ENCODE assay signal across 16 cellular contexts in the genomic region with DNA sequence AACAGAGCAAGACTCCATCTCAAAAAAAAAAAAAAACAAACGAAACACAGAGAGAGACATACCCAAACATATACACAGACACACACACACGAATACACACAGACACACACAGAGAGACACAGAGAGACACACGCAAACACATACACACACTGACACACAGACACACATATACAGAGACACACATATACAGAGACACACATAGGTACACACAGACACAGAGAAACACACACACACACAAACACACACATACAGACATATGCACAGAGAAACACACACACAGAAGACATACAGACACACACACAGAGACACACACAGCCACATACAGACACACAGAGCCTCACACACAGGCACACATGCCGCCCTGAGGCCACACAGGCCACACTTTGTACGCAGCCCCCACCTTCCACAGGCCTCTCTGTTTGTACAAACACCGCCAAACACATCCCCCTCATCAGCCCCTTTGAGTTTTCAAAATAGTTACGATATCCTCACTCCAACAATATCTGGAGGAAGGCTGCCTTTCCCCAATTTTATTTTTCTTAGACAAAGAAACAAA. TPM values are rescaled to one million over a fixed set of nuclear protein-coding genes. Genes with fewer than 3 reads are reported as not detected.
DNase-seq lines count a peak whose midpoint lies in the region; ATAC-seq and TF ChIP-seq lines count a peak whose summit lies in the region.
"Had no signal": no experiment of that assay in that cellular context is flagged by ENCODE, and none has a peak within 500 bp of the region (broad histone marks: within the 10 kb centered on the region; RNA-seq: fewer than 3 reads in every experiment).

No MANE protein-coding gene starts in this region.

- H3K9ac ChIP-seq in mesenchymal stem cell (ENCODE audit: low read length) (no peak overlapping the region), trophoblast cell (ENCODE audit: low read length) (no peak overlapping the region)

- no peak overlapping the region for H3K4me2 ChIP-seq in mesenchymal stem cell (ENCODE audit: low read length, poor library complexity, severe bottlenecking)
- no peak overlapping the region for H3K4me2 ChIP-seq in trophoblast cell (ENCODE audit: low read length)

- no peak overlapping the region for H3K27ac ChIP-seq in CD4-positive, alpha-beta memory T cell (ENCODE audit: low read depth, low read length)
- H3K27ac ChIP-seq in HEK293 (ENCODE audit: extremely low read depth, low read depth, low read length) (no peak overlapping the region), coronary artery (no peak overlapping the region), mesenchymal stem cell (ENCODE audit: low read length, poor library complexity, severe bottlenecking) (no peak overlapping the region), trophoblast cell (ENCODE audit: low read depth, low read length) (no peak overlapping the region)
- H3K27ac ChIP-seq: epithelial cell of prostate, SK-N-MC had no signal

- H4K8ac ChIP-seq in mesenchymal stem cell (ENCODE audit: low read length) (no peak overlapping the region), trophoblast cell (ENCODE audit: low read depth, low read length) (no peak overlapping the region)

- H3K14ac ChIP-seq in mesenchymal stem cell (ENCODE audit: low read length in 2 of 2) (peak overlapping the region in 1 of 2 experiments; percentile 73), trophoblast cell (ENCODE audit: low read length) (no peak overlapping the region)

- H3K18ac ChIP-seq in mesenchymal stem cell (ENCODE audit: low read depth in 1 of 2, low read length in 2 of 2) (peak overlapping the region in 1 of 2 experiments; percentile 4), trophoblast cell (ENCODE audit: low read length) (no peak overlapping the region)

- H3K9me3 ChIP-seq in CD4-positive, alpha-beta memory T cell (ENCODE audit: control insufficient read depth in 1 of 2, low read length in 2 of 2) = no peaks in the 10 kb centered on the region
- no peaks in the 10 kb centered on the region for H3K9me3 ChIP-seq in HEK293 (ENCODE audit: control insufficient read depth, insufficient read depth, low read depth, low read length)
- H3K9me3 ChIP-seq in mesenchymal stem cell (ENCODE audit: control insufficient read depth, low read length) = no peaks in the 10 kb centered on the region
- H3K9me3 ChIP-seq in trophoblast cell (ENCODE audit: insufficient read depth, low read depth, low read length) = peaks cover 2% of the 10 kb centered on the region

- no peak overlapping the region for H3K4me3 ChIP-seq in CD4-positive, alpha-beta memory T cell (ENCODE audit: low read length in 2 of 2)
- H3K4me3 ChIP-seq in HEK293 (ENCODE audit: low read depth, low read length) (no peak overlapping the region), coronary artery (no peak overlapping the region), mesenchymal stem cell (ENCODE audit: insufficient read depth in 1 of 2, low read depth in 1 of 2, low read length in 2 of 2) (no peak overlapping the region), trophoblast cell (ENCODE audit: low read depth, low read length) (no peak overlapping the region)
- H3K4me3 ChIP-seq: SK-N-MC had no signal

- ATAC-seq in natural killer cell treated with Interleukin-12 subunit alpha and Interleukin-12 subunit beta and Interleukin-15 and Interleukin-18, amount 100 ng/mL, for 72 hours = no peak

- 82% methylated on average over 7 of the region's 7 CpGs for WGBS in mesenchymal stem cell
- no CpG with 5 or more reads among the region's 7 CpGs for WGBS in trophoblast cell (ENCODE audit: extremely low coverage, insufficient coverage, insufficient read length)

- no peaks in the 10 kb centered on the region for H3K9me3 Mint-ChIP-seq in CD4-positive, alpha-beta memory T cell
- no peaks in the 10 kb centered on the region for H3K9me3 Mint-ChIP-seq in activated naive CD8-positive, alpha-beta T cell (ENCODE audit: low read depth)
- H3K9me3 Mint-ChIP-seq in natural killer cell treated with Interleukin-12 subunit alpha and Interleukin-12 subunit beta and Interleukin-15 and Interleukin-18, amount 100 ng/mL, for 72 hours = no peaks in the 10 kb centered on the region
- H3K9me3 Mint-ChIP-seq: central memory CD8-positive, alpha-beta T cell had no signal

- H2BK5ac ChIP-seq in mesenchymal stem cell (ENCODE audit: low read depth, low read length, poor library complexity, severe bottlenecking) (no peak overlapping the region), trophoblast cell (ENCODE audit: low read depth, low read length, poor library complexity) (no peak overlapping the region)

- no peaks in the 10 kb centered on the region for H3K79me2 ChIP-seq in trophoblast cell (ENCODE audit: control insufficient read depth, insufficient read depth, low read length, poor library complexity)

- H4K91ac ChIP-seq in mesenchymal stem cell (ENCODE audit: low read length) (no peak overlapping the region), trophoblast cell (ENCODE audit: low read depth, low read length) (no peak overlapping the region)

- H2BK12ac ChIP-seq in mesenchymal stem cell (ENCODE audit: low read length in 2 of 2) (no peak overlapping the region), trophoblast cell (ENCODE audit: low read length) (no peak overlapping the region)

- CTCF ChIA-PET in CD4-positive, alpha-beta memory T cell (lab: Charles Lee; ENCODE audit: partially characterized antibody) = interaction anchor here (1.0 to 8.8 kb wide), 2 partner anchors 97 to 99 kb away, joined by 6 to 157 read pairs; no protein-coding TSS in a partner anchor
- CTCF ChIA-PET in HEK293 (lab: Yijun Ruan, JAX) = interaction anchor here (1.0 kb wide), 1 partner anchor 44 kb away, joined by 4 read pairs; no protein-coding TSS in a partner anchor

- POLR2A ChIA-PET in CD4-positive, alpha-beta memory T cell (lab: Charles Lee; ENCODE audit: partially characterized antibody) = no interaction called here
- POLR2A ChIA-PET in HEK293 (lab: Yijun Ruan, JAX) = no interaction called here

- H3K23ac ChIP-seq in mesenchymal stem cell (ENCODE audit: low read length in 2 of 2) = no peak overlapping the region
- no peak overlapping the region for H3K23ac ChIP-seq in trophoblast cell (ENCODE audit: low read length)

- H2AFZ ChIP-seq in mesenchymal stem cell (ENCODE audit: low read depth, low read length) (no peak overlapping the region), trophoblast cell (ENCODE audit: insufficient read depth, low read length, poor library complexity) (no peak overlapping the region)

- peak overlapping the region in 3 of 8 donors; percentile 1 to 24 (median 23) for H3K4me3 Mint-ChIP-seq in CD4-positive, alpha-beta memory T cell
- H3K4me3 Mint-ChIP-seq in activated naive CD8-positive, alpha-beta T cell = peak overlapping the region; percentile 25
- peak overlapping the region; percentile 1 for H3K4me3 Mint-ChIP-seq in natural killer cell treated with Interleukin-12 subunit alpha and Interleukin-12 subunit beta and Interleukin-15 and Interleukin-18, amount 100 ng/mL, for 72 hours
- H3K4me3 Mint-ChIP-seq: central memory CD8-positive, alpha-beta T cell had no signal

- no peak overlapping the region for H4K12ac ChIP-seq in trophoblast cell (ENCODE audit: low read depth, low read length)

- intact Hi-C loops in CD4-positive, alpha-beta memory T cell (cut with micrococcal nuclease) = no loop called here

- TF ChIP-seq CTCF in HEK293 (tag by site-specific recombination; IDR thresholded peaks at IDR 0.05) (no peak), coronary artery (IDR thresholded peaks at IDR 0.05) (no peak)

- no peaks in the 10 kb centered on the region for H3K79me1 ChIP-seq in mesenchymal stem cell (replicated peaks; ENCODE audit: low read length, poor library complexity, severe bottlenecking)
- no peaks in the 10 kb centered on the region for H3K79me1 ChIP-seq in trophoblast cell (ENCODE audit: low read length)

- no peak overlapping the region for H2BK120ac ChIP-seq in mesenchymal stem cell (ENCODE audit: low read depth, low read length)
- H2BK120ac ChIP-seq in trophoblast cell (ENCODE audit: insufficient read depth, low read length, poor library complexity) = no peak overlapping the region

- no peaks in the 10 kb centered on the region for H3K36me3 ChIP-seq in CD4-positive, alpha-beta memory T cell (ENCODE audit: insufficient read depth, low read length)
- H3K36me3 ChIP-seq in HEK293 (ENCODE audit: control insufficient read depth in 2 of 2, insufficient read depth in 1 of 2, low read length in 2 of 2) = no peaks in the 10 kb centered on the region
- no peaks in the 10 kb centered on the region for H3K36me3 ChIP-seq in mesenchymal stem cell (ENCODE audit: control insufficient read depth in 1 of 2, insufficient read depth in 2 of 2, low read depth in 1 of 2, low read length in 2 of 2)
- no peaks in the 10 kb centered on the region for H3K36me3 ChIP-seq in trophoblast cell (ENCODE audit: control insufficient read depth in 1 of 2, insufficient read depth in 2 of 2, low read length in 2 of 2)

- H3K4ac ChIP-seq in mesenchymal stem cell (ENCODE audit: low read depth in 1 of 2, low read length in 2 of 2) (no peak overlapping the region), trophoblast cell (ENCODE audit: low read depth, low read length) (no peak overlapping the region)

- peaks cover 8 to 40% (median 20%) of the 10 kb centered on the region in 4 donors for H3K4me1 Mint-ChIP-seq in CD4-positive, alpha-beta memory T cell
- peaks cover 39% of the 10 kb centered on the region for H3K4me1 Mint-ChIP-seq in activated naive CD8-positive, alpha-beta T cell (ENCODE audit: low read depth)
- H3K4me1 Mint-ChIP-seq in natural killer cell treated with Interleukin-12 subunit alpha and Interleukin-12 subunit beta and Interleukin-15 and Interleukin-18, amount 100 ng/mL, for 72 hours (ENCODE audit: low read depth in 2 of 2) = peaks cover 20 to 28% of the 10 kb centered on the region in 2 donors

- no peak overlapping the region for H2BK15ac ChIP-seq in mesenchymal stem cell (ENCODE audit: low read depth, poor library complexity, severe bottlenecking)

- peak overlapping the region in 5 of 7 donors; percentile 2 to 77 (median 68) for H3K27ac Mint-ChIP-seq in CD4-positive, alpha-beta memory T cell
- peak overlapping the region; percentile 30 for H3K27ac Mint-ChIP-seq in activated naive CD8-positive, alpha-beta T cell
- H3K27ac Mint-ChIP-seq in natural killer cell treated with Interleukin-12 subunit alpha and Interleukin-12 subunit beta and Interleukin-15 and Interleukin-18, amount 100 ng/mL, for 72 hours = no peak overlapping the region

- no peak overlapping the region for H2AK5ac ChIP-seq in mesenchymal stem cell (ENCODE audit: low read length, severe bottlenecking)
- no peak overlapping the region for H2AK5ac ChIP-seq in trophoblast cell (ENCODE audit: low read length)

- no peaks in the 10 kb centered on the region for H3K36me3 Mint-ChIP-seq in CD4-positive, alpha-beta memory T cell
- H3K36me3 Mint-ChIP-seq in activated naive CD8-positive, alpha-beta T cell = no peaks in the 10 kb centered on the region
- H3K36me3 Mint-ChIP-seq in natural killer cell treated with Interleukin-12 subunit alpha and Interleukin-12 subunit beta and Interleukin-15 and Interleukin-18, amount 100 ng/mL, for 72 hours = no peaks in the 10 kb centered on the region

- H3K4me1 ChIP-seq in CD4-positive, alpha-beta memory T cell (ENCODE audit: insufficient read depth, low read length) = peaks cover 10% of the 10 kb centered on the region
- no peaks in the 10 kb centered on the region for H3K4me1 ChIP-seq in HEK293 (ENCODE audit: control insufficient read depth, insufficient read depth, low read length)
- no peaks in the 10 kb centered on the region for H3K4me1 ChIP-seq in mesenchymal stem cell (ENCODE audit: control insufficient read depth, insufficient read depth, low read depth, low read length)
- H3K4me1 ChIP-seq in trophoblast cell (ENCODE audit: control insufficient read depth in 1 of 2, insufficient read depth in 2 of 2, low read length in 2 of 2) = peaks cover 0 to 10% of the 10 kb centered on the region in 2 experiments

- no peak for DNase-seq in CD4-positive, alpha-beta memory T cell
- no peak for DNase-seq in natural killer cell treated with Interleukin-12 subunit alpha and Interleukin-12 subunit beta and Interleukin-15 and Interleukin-18, amount 100 ng/mL, for 72 hours (ENCODE audit: low spot score)
- no peak for DNase-seq in coronary artery (ENCODE audit: low spot score)
- DNase-seq in NCI-H2171 treated with DMSO at 0.1 percent for 48 hours (lab: John Stamatoyannopoulos, UW) = no peak
- no peak for DNase-seq in mesenchymal stem cell
- no peak for DNase-seq in trophoblast cell
- DNase-seq: C1 segment of cervical spinal cord, islet precursor cell, NCI-H1092, NCI-H345, retina had no signal

- no peaks in the 10 kb centered on the region for H3K27me3 Mint-ChIP-seq in CD4-positive, alpha-beta memory T cell
- H3K27me3 Mint-ChIP-seq in activated naive CD8-positive, alpha-beta T cell = no peaks in the 10 kb centered on the region
- H3K27me3 Mint-ChIP-seq in natural killer cell treated with Interleukin-12 subunit alpha and Interleukin-12 subunit beta and Interleukin-15 and Interleukin-18, amount 100 ng/mL, for 72 hours = peaks cover 8 to 14% of the 10 kb centered on the region in 2 donors
- H3K27me3 Mint-ChIP-seq: central memory CD8-positive, alpha-beta T cell had no signal

- H3K27me3 ChIP-seq in CD4-positive, alpha-beta memory T cell (ENCODE audit: insufficient read depth, low read length) = no peaks in the 10 kb centered on the region
- H3K27me3 ChIP-seq in mesenchymal stem cell (ENCODE audit: control insufficient read depth in 1 of 2, insufficient read depth in 1 of 2, low read length in 2 of 2) (peaks cover 21 to 31% of the 10 kb centered on the region in 2 experiments), trophoblast cell (ENCODE audit: insufficient read depth, low read length) (no peaks in the 10 kb centered on the region)

RNA-seq across cellular contexts. Expression of gene ABCG1, which starts 57.5 kb away (rescaled TPM):
- 1 to 10 TPM; 1.5 to 2.0 TPM for total RNA-seq in CD4-positive, alpha-beta memory T cell
- polyA plus RNA-seq in CD4-positive, alpha-beta memory T cell = 10 to 100 TPM; 17.0 to 19.6 TPM
- 1 to 10 TPM; 3.1 to 3.5 TPM for total RNA-seq in natural killer cell treated with Interleukin-12 subunit alpha and Interleukin-12 subunit beta and Interleukin-15 and Interleukin-18, amount 100 ng/mL, for 72 hours
- polyA plus RNA-seq in mesenchymal stem cell (2013, experiment 1 of 2) = 3.1 TPM
- 3.1 TPM for polyA plus RNA-seq in mesenchymal stem cell (2013, experiment 2 of 2)
- polyA plus RNA-seq in trophoblast cell (2013) = 0.70 and 0.99 TPM in 2 replicates

Comparison
In these comparisons a context has a peak if more than half of its experiments do, and no peak if none do; other contexts are left out.
1. H3K27ac Mint-ChIP-seq: peak in CD4-positive, alpha-beta memory T cell (5 of 7) and activated naive CD8-positive, alpha-beta T cell (single experiment); none in natural killer cell treated with Interleukin-12 subunit alpha and Interleukin-12 subunit beta and Interleukin-15 and Interleukin-18, amount 100 ng/mL, for 72 hours (0 of 2).